ENCODE assay signal across 30 cellular contexts in genomic region chr5:25414746-25415145, GRCh38.
DNase-seq lines count a peak whose midpoint lies in the region; ATAC-seq and TF ChIP-seq lines count a peak whose summit lies in the region.
"Had no signal": no experiment of that assay in that cellular context is flagged by ENCODE, and none has a peak within 500 bp of the region (broad histone marks: within the 10 kb centered on the region; RNA-seq: fewer than 3 reads in every experiment).

No MANE protein-coding gene starts in this region.

- peaks cover 8% of the 10 kb centered on the region for H3K9me3 Mint-ChIP-seq in nephron progenitor cell
- H3K9me3 Mint-ChIP-seq in CD4-positive, alpha-beta memory T cell: peaks cover 0 to 23% (median 6%) of the 10 kb centered on the region in 8 donors
- H3K9me3 Mint-ChIP-seq: activated T-helper 17 cell treated with anti-CD3 and anti-CD28 coated beads, Interleukin-2, amount 50 U/mL, for 72 hours had no signal

- H3K27ac Mint-ChIP-seq in nephron progenitor cell: peak overlapping the region; percentile 24
- no peak overlapping the region for H3K27ac Mint-ChIP-seq in CD4-positive, alpha-beta memory T cell
- H3K27ac Mint-ChIP-seq: activated CD8-positive, alpha-beta T cell treated with anti-CD3 and anti-CD28 coated beads, Interleukin-2, amount 10 ng/mL, durations not matched to agents 7 days and 5 days; activated naive CD4-positive, alpha-beta T cell treated with anti-CD3 and anti-CD28 coated beads, Interleukin-2, amount 10 ng/mL, durations not matched to agents 7 days and 5 days; activated T-helper 17 cell treated with anti-CD3 and anti-CD28 coated beads, Interleukin-2, amount 50 U/mL, for 72 hours; CD8-positive, alpha-beta T cell; neural progenitor cell; T-helper 1 cell treated with Interleukin-12 subunit alpha and Interleukin-12 subunit beta and Interleukin-4 antibody, amounts not matched to agents 30 μg/mL and 1 μg/mL, for 36 hours had no signal

- CTCF ChIA-PET in PC-3 (lab: Charles Lee): no interaction called here
- CTCF ChIA-PET in CD4-positive, alpha-beta memory T cell (lab: Charles Lee; ENCODE audit: partially characterized antibody): no interaction called here

- H3K36me3 ChIP-seq in PC-3 (ENCODE audit: low read depth, low read length): no peaks in the 10 kb centered on the region
- no peaks in the 10 kb centered on the region for H3K36me3 ChIP-seq in CD4-positive, alpha-beta memory T cell (ENCODE audit: insufficient read depth, low read length)
- H3K36me3 ChIP-seq: adrenal gland, colonic mucosa, left ventricle myocardium inferior, MG63, neural progenitor cell had no signal

- in situ Hi-C loops in astrocyte of the spinal cord (cut with HindIII; ENCODE audit: low sequenced_read_pairs): no loop called here

- no peak overlapping the region for H3K9ac ChIP-seq in PC-3 (ENCODE audit: low read length)
- H3K9ac ChIP-seq: neural progenitor cell, parathyroid adenoma had no signal

- no peak overlapping the region for H3K4me3 Mint-ChIP-seq in nephron progenitor cell
- no peak overlapping the region for H3K4me3 Mint-ChIP-seq in CD4-positive, alpha-beta memory T cell
- H3K4me3 Mint-ChIP-seq: activated CD8-positive, alpha-beta T cell treated with anti-CD3 and anti-CD28 coated beads, Interleukin-2, amount 10 ng/mL, durations not matched to agents 7 days and 5 days; activated naive CD4-positive, alpha-beta T cell treated with anti-CD3 and anti-CD28 coated beads, Interleukin-2, amount 10 ng/mL, durations not matched to agents 7 days and 5 days; activated T-helper 17 cell treated with anti-CD3 and anti-CD28 coated beads, Interleukin-2, amount 50 U/mL, for 72 hours; CD8-positive, alpha-beta T cell; neural progenitor cell; T-helper 1 cell treated with Interleukin-12 subunit alpha and Interleukin-12 subunit beta and Interleukin-4 antibody, amounts not matched to agents 30 μg/mL and 1 μg/mL, for 36 hours had no signal

- POLR2A ChIA-PET in PC-3 (lab: Charles Lee; ENCODE audit: unreplicated experiment): no interaction called here
- POLR2A ChIA-PET in CD4-positive, alpha-beta memory T cell (lab: Charles Lee; ENCODE audit: partially characterized antibody): no interaction called here

- no peaks in the 10 kb centered on the region for H3K4me1 Mint-ChIP-seq in nephron progenitor cell
- H3K4me1 Mint-ChIP-seq in CD4-positive, alpha-beta memory T cell: no peaks in the 10 kb centered on the region
- H3K4me1 Mint-ChIP-seq: activated naive CD4-positive, alpha-beta T cell treated with anti-CD3 and anti-CD28 coated beads, Interleukin-2, amount 10 ng/mL, durations not matched to agents 7 days and 5 days; activated T-helper 17 cell treated with anti-CD3 and anti-CD28 coated beads, Interleukin-2, amount 50 U/mL, for 72 hours; neural progenitor cell had no signal

- H3K9me3 ChIP-seq in PC-3 (ENCODE audit: low read length): no peaks in the 10 kb centered on the region
- H3K9me3 ChIP-seq in CD4-positive, alpha-beta memory T cell (ENCODE audit: control insufficient read depth in 1 of 2, low read length in 2 of 2): peaks cover 0 to 3% of the 10 kb centered on the region in 2 donors
- H3K9me3 ChIP-seq: adrenal gland, colonic mucosa had no signal

- H3K79me2 ChIP-seq in PC-3 (ENCODE audit: low read length): no peaks in the 10 kb centered on the region
- H3K79me2 ChIP-seq: parathyroid adenoma had no signal

- no peaks in the 10 kb centered on the region for H3K27me3 Mint-ChIP-seq in nephron progenitor cell (ENCODE audit: low read depth, poor library complexity)
- no peaks in the 10 kb centered on the region for H3K27me3 Mint-ChIP-seq in CD4-positive, alpha-beta memory T cell
- H3K27me3 Mint-ChIP-seq: activated naive CD4-positive, alpha-beta T cell treated with anti-CD3 and anti-CD28 coated beads, Interleukin-2, amount 10 ng/mL, durations not matched to agents 7 days and 5 days; activated T-helper 17 cell treated with anti-CD3 and anti-CD28 coated beads, Interleukin-2, amount 50 U/mL, for 72 hours had no signal

- H3K27me3 ChIP-seq in PC-3 (ENCODE audit: low read length): no peaks in the 10 kb centered on the region
- no peaks in the 10 kb centered on the region for H3K27me3 ChIP-seq in CD4-positive, alpha-beta memory T cell (ENCODE audit: insufficient read depth, low read length)
- H3K27me3 ChIP-seq: adrenal gland, colonic mucosa, MG63, neural progenitor cell had no signal

- H2AFZ ChIP-seq in PC-3 (ENCODE audit: low read length): no peak overlapping the region
- H2AFZ ChIP-seq: neural progenitor cell, parathyroid adenoma had no signal

- ATAC-seq in PC-3 (peak; percentile 80), GM21526 (IDR thresholded peaks at IDR 0.05; ENCODE audit: low FRiP score, unreplicated experiment) (no peak), GM21390 (IDR thresholded peaks at IDR 0.05; ENCODE audit: unreplicated experiment) (no peak)
- ATAC-seq: activated CD8-positive, alpha-beta T cell treated with anti-CD3 and anti-CD28 coated beads, Interleukin-2, amount 10 ng/mL, durations not matched to agents 7 days and 5 days; activated T-helper 17 cell treated with anti-CD3 and anti-CD28 coated beads, Interleukin-2, amount 50 U/mL, for 72 hours; CD8-positive, alpha-beta T cell; K562; stimulated activated naive CD8-positive, alpha-beta T cell treated with anti-CD3 and anti-CD28 coated beads, Interleukin-15, Interleukin-2, amounts not matched to agents 100 U/mL and 50 U/mL, for 24 hours had no signal

- H3K4me2 ChIP-seq in PC-3 (ENCODE audit: low read length): no peak overlapping the region
- H3K4me2 ChIP-seq: neural progenitor cell had no signal

- no peaks in the 10 kb centered on the region for H4K20me1 ChIP-seq in PC-3 (ENCODE audit: low read length)

- peaks cover under 1% of the 10 kb centered on the region for H3K36me3 Mint-ChIP-seq in nephron progenitor cell (ENCODE audit: low read depth)
- H3K36me3 Mint-ChIP-seq in CD4-positive, alpha-beta memory T cell: no peaks in the 10 kb centered on the region
- H3K36me3 Mint-ChIP-seq: activated naive CD4-positive, alpha-beta T cell treated with anti-CD3 and anti-CD28 coated beads, Interleukin-2, amount 10 ng/mL, durations not matched to agents 7 days and 5 days; CD8-positive, alpha-beta T cell; neural progenitor cell had no signal

- no TSS peak for BruUV-seq in PC-3 (replicated peaks; lab: Mats Ljungman, UMichigan)

- no peak overlapping the region for H3K27ac ChIP-seq in PC-3 (ENCODE audit: low read length)
- no peak overlapping the region for H3K27ac ChIP-seq in CD4-positive, alpha-beta memory T cell (ENCODE audit: low read depth, low read length)
- H3K27ac ChIP-seq: adrenal gland, colonic mucosa, left ventricle myocardium inferior, neural progenitor cell, parathyroid adenoma, SK-N-MC had no signal

- DNase-seq in Daoy (ENCODE audit: low read depth) (peak; percentile 53), PC-3 (peak; percentile 72), astrocyte of the spinal cord (ENCODE audit: low read depth, low spot score) (peak; percentile 44), nephron progenitor cell (no peak), activated T-cell treated with anti-CD3 and anti-CD28 coated beads for 4 hours (no peak)
- DNase-seq in CD4-positive, alpha-beta memory T cell: no peak
- DNase-seq: activated CD4-positive, alpha-beta T cell treated with anti-CD3 and anti-CD28 coated beads for 1 hour; activated CD8-positive, alpha-beta T cell treated with anti-CD3 and anti-CD28 coated beads, Interleukin-2, amount 10 ng/mL, durations not matched to agents 7 days and 5 days; activated naive CD4-positive, alpha-beta T cell treated with anti-CD3 and anti-CD28 coated beads, Interleukin-2, amount 10 ng/mL, durations not matched to agents 7 days and 5 days; adrenal gland; CD8-positive, alpha-beta T cell; colonic mucosa; effector CD4-positive, alpha-beta T cell; left ventricle myocardium inferior; mesendoderm; MG63; NCI-H1105; NCI-H187; NCI-H446 treated with DMSO at 0.1 percent for 48 hours; NCI-H82; stimulated activated CD4-positive, alpha-beta T cell treated with anti-CD3 and anti-CD28 coated beads, Interleukin-1b, Interleukin-23, amount 100 ng/mL, for 48 hours; stimulated activated naive CD8-positive, alpha-beta T cell treated with anti-CD3 and anti-CD28 coated beads, Interleukin-15, Interleukin-2, amounts not matched to agents 100 U/mL and 50 U/mL, for 24 hours had no signal

- TF ChIP-seq CTCF in PC-3 (conservative IDR thresholded peaks at IDR 0.05; ENCODE audit: low read depth, low read length) (no peak), astrocyte of the spinal cord (IDR thresholded peaks at IDR 0.05; ENCODE audit: low read depth, low read length) (no peak), nephron progenitor cell (IDR thresholded peaks at IDR 0.05) (no peak)

- H3F3A ChIP-seq in PC-3 (ENCODE audit: low read length, unreplicated experiment): no peaks in the 10 kb centered on the region

- no peaks in the 10 kb centered on the region for H3K9me2 ChIP-seq in PC-3 (replicated peaks; ENCODE audit: low read length)

- H3K4me1 ChIP-seq in PC-3 (ENCODE audit: insufficient read depth, low read length): no peaks in the 10 kb centered on the region; the same call in 1 of the 2 replicates
- no peaks in the 10 kb centered on the region for H3K4me1 ChIP-seq in CD4-positive, alpha-beta memory T cell (ENCODE audit: insufficient read depth, low read length)
- H3K4me1 ChIP-seq: adrenal gland, colonic mucosa, left ventricle myocardium inferior, neural progenitor cell, parathyroid adenoma had no signal

- H3K4me3 ChIP-seq in PC-3 (ENCODE audit: low read length) (no peak overlapping the region), astrocyte of the spinal cord (ENCODE audit: low read depth, low read length) (no peak overlapping the region)
- no peak overlapping the region for H3K4me3 ChIP-seq in CD4-positive, alpha-beta memory T cell (ENCODE audit: low read length in 2 of 2)
- H3K4me3 ChIP-seq: adrenal gland, colonic mucosa, K562, left ventricle myocardium inferior, MG63, neural progenitor cell, SK-N-MC had no signal

- intact Hi-C loops in PC-3 (cut with micrococcal nuclease): no loop called here
- intact Hi-C loops in CD4-positive, alpha-beta memory T cell (cut with micrococcal nuclease): no loop called here

Comparison
In these comparisons a context has a peak if more than half of its experiments do, and no peak if none do; other contexts are left out.
1. DNase-seq: peak in Daoy (single experiment), PC-3 (single experiment) and astrocyte of the spinal cord (single experiment); none in nephron progenitor cell (single experiment), CD4-positive, alpha-beta memory T cell (0 of 5) and activated T-cell treated with anti-CD3 and anti-CD28 coated beads for 4 hours (single experiment).